ENCODE assay signal across 20 cellular contexts in genomic region chr12:45298721-45299120, GRCh38.
DNase-seq lines count a peak whose midpoint lies in the region; ATAC-seq, FAIRE-seq and TF ChIP-seq lines count a peak whose summit lies in the region.
"Had no signal": no experiment of that assay in that cellular context is flagged by ENCODE, and none has a peak within 500 bp of the region (broad histone marks: within the 10 kb centered on the region; RNA-seq: fewer than 3 reads in every experiment).

No MANE protein-coding gene starts in this region.

- H3K4me2 ChIP-seq in A549 (no peak overlapping the region), endothelial cell of umbilical vein (ENCODE audit: insufficient read depth, low read length) (peak overlapping the region; percentile 27), osteoblast (ENCODE audit: insufficient read depth, low read length) (peak overlapping the region; percentile 34)
- H3K4me2 ChIP-seq: neural progenitor cell had no signal

- no peaks in the 10 kb centered on the region for H3K27me3 ChIP-seq in Panc1 (ENCODE audit: control insufficient read depth, insufficient read depth, low read length)
- H3K27me3 ChIP-seq in endothelial cell of umbilical vein (ENCODE audit: control insufficient read depth in 2 of 2, insufficient read depth in 2 of 2, low read length in 2 of 2): no peaks in the 10 kb centered on the region
- H3K27me3 ChIP-seq in osteoblast (ENCODE audit: insufficient read depth, low read length): no peaks in the 10 kb centered on the region
- H3K27me3 ChIP-seq: foreskin keratinocyte, MG63, neural progenitor cell had no signal

- POLR2A ChIA-PET in A549 (lab: Yijun Ruan, JAX) (no interaction called here), Panc1 (lab: Charles Lee) (no interaction called here), endothelial cell of umbilical vein (lab: Charles Lee) (no interaction called here)

- FAIRE-seq in A549 (lab: Jason Lieb, UNC): no peak
- FAIRE-seq in endothelial cell of umbilical vein (lab: Jason Lieb, UNC): no peak
- FAIRE-seq: bronchial epithelial cell, GM12891 had no signal

- CTCF ChIA-PET in A549 (lab: Yijun Ruan, JAX): interaction anchor here (0.7 to 0.8 kb wide), 2 partner anchors 50 to 90 kb away, joined by 3 to 4 read pairs; no protein-coding TSS in a partner anchor
- CTCF ChIA-PET in Panc1 (lab: Charles Lee): no interaction called here
- CTCF ChIA-PET in endothelial cell of umbilical vein (lab: Charles Lee): interaction anchor here (0.9 to 1.6 kb wide), 9 partner anchors 9 to 128 kb away, joined by 3 to 8 read pairs (median 3); no protein-coding TSS in a partner anchor

- WGBS in A549 (ENCODE audit: missing lambda C conversion rate): 53% methylated on average over 3 of the region's 3 CpGs

- H2AFZ ChIP-seq in endothelial cell of umbilical vein (ENCODE audit: low read depth, low read length) (no peak overlapping the region), osteoblast (ENCODE audit: low read length) (no peak overlapping the region)
- H2AFZ ChIP-seq: neural progenitor cell had no signal

- peaks cover 21% of the 10 kb centered on the region; the same call in 2 of the 3 replicates for H3K4me1 ChIP-seq in A549
- H3K4me1 ChIP-seq in Panc1 (ENCODE audit: control insufficient read depth, insufficient read depth, low read length): peaks cover 36% of the 10 kb centered on the region
- peaks cover 33% of the 10 kb centered on the region for H3K4me1 ChIP-seq in endothelial cell of umbilical vein (ENCODE audit: control insufficient read depth, extremely low read depth, insufficient read depth, low read length)
- H3K4me1 ChIP-seq in osteoblast (ENCODE audit: insufficient read depth, low read length): peaks cover 15% of the 10 kb centered on the region

- TF ChIP-seq POLR2A in A549 (IDR thresholded peaks at IDR 0.05; ENCODE audit: low read length) (no peak), endothelial cell of umbilical vein (IDR thresholded peaks at IDR 0.05; ENCODE audit: low read depth, low read length) (no peak)

- no peak overlapping the region for H3K27ac ChIP-seq in A549
- peak overlapping the region; percentile 64; the same call in 1 of the 2 replicates for H3K27ac ChIP-seq in Panc1 (ENCODE audit: low read length)
- H3K27ac ChIP-seq in endothelial cell of umbilical vein (ENCODE audit: insufficient read depth, low read depth, low read length): peak overlapping the region; percentile 8
- peak overlapping the region; percentile 85 for H3K27ac ChIP-seq in osteoblast (ENCODE audit: low read depth, low read length)
- H3K27ac ChIP-seq: neural progenitor cell had no signal

- H3K9me3 ChIP-seq in A549: no peaks in the 10 kb centered on the region
- H3K9me3 ChIP-seq in Panc1 (ENCODE audit: control insufficient read depth, insufficient read depth, low read depth, low read length): no peaks in the 10 kb centered on the region
- H3K9me3 ChIP-seq in endothelial cell of umbilical vein (replicated peaks; ENCODE audit: control insufficient read depth, insufficient read depth, low read length): no peaks in the 10 kb centered on the region
- no peaks in the 10 kb centered on the region for H3K9me3 ChIP-seq in osteoblast (ENCODE audit: low read depth, low read length)
- H3K9me3 ChIP-seq: MG63 had no signal

- no peak for TF ChIP-seq RAD21 in A549 (conservative IDR thresholded peaks at IDR 0.05 in 1 of 2, IDR thresholded peaks at IDR 0.05 in 1 of 2)

- intact Hi-C loops in Panc1 (cut with micrococcal nuclease; ENCODE audit: unreplicated experiment): no loop called here
- intact Hi-C loops in endothelial cell of umbilical vein (cut with micrococcal nuclease): no loop called here

- H4K20me1 ChIP-seq in endothelial cell of umbilical vein (replicated peaks; ENCODE audit: control insufficient read depth, extremely low read depth, insufficient read depth, low read length) (no peaks in the 10 kb centered on the region), osteoblast (ENCODE audit: insufficient read depth, low read length) (no peaks in the 10 kb centered on the region)

- H3K9me1 ChIP-seq in endothelial cell of umbilical vein (replicated peaks; ENCODE audit: control insufficient read depth, extremely low read depth, insufficient read depth, low read length): no peaks in the 10 kb centered on the region

- H3K4me3 ChIP-seq in A549 (no peak overlapping the region), Panc1 (ENCODE audit: low read depth in 2 of 2, low read length in 2 of 2) (no peak overlapping the region), endothelial cell of umbilical vein (replicated peaks in 1 of 3; ENCODE audit: insufficient read depth in 1 of 3, low read depth in 1 of 3, low read length in 3 of 3) (no peak overlapping the region), osteoblast (ENCODE audit: insufficient read depth, low read length) (no peak overlapping the region)
- H3K4me3 ChIP-seq: MG63, neural progenitor cell had no signal

- TF ChIP-seq CTCF in A549 (IDR thresholded peaks at IDR 0.05): no peak
- no peak for TF ChIP-seq CTCF in Panc1 (IDR thresholded peaks at IDR 0.05)
- TF ChIP-seq CTCF in endothelial cell of umbilical vein (IDR thresholded peaks at IDR 0.05; ENCODE audit: extremely low read depth in 1 of 2, insufficient read depth in 1 of 2, low read depth in 1 of 2, low read length in 2 of 2): no peak
- no peak for TF ChIP-seq CTCF in osteoblast (IDR thresholded peaks at IDR 0.05; ENCODE audit: extremely low read depth, low read depth, low read length)

- dilution Hi-C loops in endothelial cell of umbilical vein (cut with MboI; ENCODE audit: extremely low pct_ligation_motif_present, low sequenced_read_pairs): no loop called here

- TF ChIP-seq EP300 in A549 (IDR thresholded peaks at IDR 0.05): no peak

- H3K36me3 ChIP-seq in Panc1 (ENCODE audit: control insufficient read depth, insufficient read depth, low read length): no peaks in the 10 kb centered on the region
- H3K36me3 ChIP-seq in endothelial cell of umbilical vein (ENCODE audit: control insufficient read depth in 2 of 2, extremely low read depth in 1 of 2, insufficient read depth in 2 of 2, low read length in 2 of 2): no peaks in the 10 kb centered on the region
- H3K36me3 ChIP-seq in osteoblast (ENCODE audit: insufficient read depth, low read length): no peaks in the 10 kb centered on the region
- H3K36me3 ChIP-seq: MG63, neural progenitor cell had no signal

- DNase-seq in A549 (ENCODE audit: low read depth in 1 of 2, low spot score in 1 of 2) (no peak), Panc1 (ENCODE audit: low read depth, low spot score) (no peak), endothelial cell of umbilical vein (ENCODE audit: low read depth, low spot score) (no peak), osteoblast (ENCODE audit: insufficient read length, low spot score, missing footprints) (no peak), nucleus accumbens (lab: John Stamatoyannopoulos, UW) (no peak), hepatic stellate cell (ENCODE audit: low spot score) (no peak)
- DNase-seq: activated CD8-positive, alpha-beta memory T cell treated with anti-CD3 and anti-CD28 coated beads, Interleukin-2, amount 50 U/mL, for 48 hours; activated naive CD4-positive, alpha-beta T cell treated with anti-CD3 and anti-CD28 coated beads, Interleukin-2, amount 10 ng/mL, durations not matched to agents 7 days and 5 days; CD8-positive, alpha-beta memory T cell; NCI-H2081 treated with DMSO at 0.1 percent for 48 hours; NCI-H526 treated with DMSO at 0.1 percent for 48 hours; stimulated activated CD4-positive, alpha-beta T cell treated with anti-CD3 and anti-CD28 coated beads, Interleukin-4, amount 100 ng/mL, for 24 hours had no signal

- in situ Hi-C loops in Panc1 (cut with HindIII; ENCODE audit: low pct_unique_long_range_greater_than_20kb, low sequenced_read_pairs): no loop called here

- H3K9ac ChIP-seq in endothelial cell of umbilical vein (replicated peaks; ENCODE audit: extremely low read depth, insufficient read depth, low read length): no peak overlapping the region
- H3K9ac ChIP-seq: neural progenitor cell had no signal

- ATAC-seq in A549 (no peak), Panc1 (no peak), GM18870 (IDR thresholded peaks at IDR 0.05; ENCODE audit: unreplicated experiment) (no peak), HG03139 (IDR thresholded peaks at IDR 0.05; ENCODE audit: unreplicated experiment) (no peak)
- ATAC-seq: activated CD4-positive, CD25-positive, alpha-beta regulatory T cell treated with anti-CD3 and anti-CD28 coated beads, Interleukin-2, amount 50 U/mL, for 24 hours had no signal

- H3K79me2 ChIP-seq in endothelial cell of umbilical vein (ENCODE audit: control insufficient read depth, insufficient read depth, low read length): peaks cover 28% of the 10 kb centered on the region
- H3K79me2 ChIP-seq in osteoblast (ENCODE audit: insufficient read depth, low read length): peaks cover 36% of the 10 kb centered on the region

- BruUV-seq in Panc1 (replicated peaks; lab: Mats Ljungman, UMichigan) (no TSS peak), endothelial cell of umbilical vein (replicated peaks; lab: Mats Ljungman, UMichigan) (no TSS peak)

TF ChIP-seq in A549, 52 proteins besides CTCF, POLR2A, EP300 and RAD21:
- TF ChIP-seq MAZ (IDR thresholded peaks at IDR 0.05; ENCODE audit: borderline replicate concordance, low read depth, low read length) (no peak), GATA3 (IDR thresholded peaks at IDR 0.05; ENCODE audit: borderline replicate concordance) (peak; percentile 16; the same call in 1 of the 2 replicates)

TF ChIP-seq in endothelial cell of umbilical vein, 7 proteins besides CTCF, POLR2A, EP300 and RAD21:
- TF ChIP-seq GATA2 (IDR thresholded peaks at IDR 0.05; ENCODE audit: insufficient read depth, insufficient read length, low read depth, low read length) (peak; percentile 8), MYC (IDR thresholded peaks at IDR 0.05; ENCODE audit: low read depth, low read length) (no peak), POLR2AphosphoS5 (IDR thresholded peaks at IDR 0.05; ENCODE audit: insufficient read depth, low read depth, low read length) (no peak), MAX (IDR thresholded peaks at IDR 0.05; ENCODE audit: insufficient read depth, insufficient read length) (no peak), EZH2 (IDR thresholded peaks at IDR 0.05; ENCODE audit: borderline replicate concordance, low read depth, low read length, severe bottlenecking) (no peak)

Comparison
In these comparisons a context has a peak if more than half of its experiments do, and no peak if none do; other contexts are left out.
1. H3K27ac ChIP-seq: peak in Panc1 (single experiment), endothelial cell of umbilical vein (single experiment) and osteoblast (single experiment); none in A549 (0 of 2).